Comparison of ENCODE assay signal across 12 cellular contexts in genomic region chr19:48746120-48746519, GRCh38. TPM values are rescaled to one million over a fixed set of nuclear protein-coding genes. Genes with fewer than 3 reads are reported as not detected.
DNase-seq lines count a peak whose midpoint lies in the region; ATAC-seq, FAIRE-seq and TF ChIP-seq lines count a peak whose summit lies in the region.
"Had no signal": no experiment of that assay in that cellular context is flagged by ENCODE, and none has a peak within 500 bp of the region (broad histone marks: within the 10 kb centered on the region; RNA-seq: fewer than 3 reads in every experiment).

No MANE protein-coding gene starts in this region.

- H4K91ac ChIP-seq in trophoblast cell (ENCODE audit: low read depth, low read length): peak overlapping the region; percentile 3

- no peaks in the 10 kb centered on the region for H3K4me1 ChIP-seq in ACC112 (ENCODE audit: control insufficient read depth, insufficient read depth, low read length, unreplicated experiment)
- peaks cover 7 to 22% of the 10 kb centered on the region in 2 experiments; a peak in 3 of 4 replicates for H3K4me1 ChIP-seq in HCT116 (ENCODE audit: control insufficient read depth in 1 of 2, insufficient read depth in 2 of 2, low read length in 2 of 2)
- no peaks in the 10 kb centered on the region for H3K4me1 ChIP-seq in endodermal cell (ENCODE audit: control insufficient read depth, insufficient read depth, low read length)
- peaks cover 0 to 3% of the 10 kb centered on the region in 2 experiments for H3K4me1 ChIP-seq in trophoblast cell (ENCODE audit: control insufficient read depth in 1 of 2, insufficient read depth in 2 of 2, low read length in 2 of 2)

- peak overlapping the region; percentile 72 for H4K12ac ChIP-seq in trophoblast cell (ENCODE audit: low read depth, low read length)

- RAD21 ChIA-PET in HCT116 (lab: Charles Lee; ENCODE audit: low non-redundant PET in 1 of 2, low total read pairs in 2 of 2, uncharacterized antibody in 2 of 2, unreplicated experiment in 2 of 2): no interaction called here

- peak overlapping the region; percentile 56 for H4K8ac ChIP-seq in trophoblast cell (ENCODE audit: low read depth, low read length)

- H3K9me3 Mint-ChIP-seq in endodermal cell: no peaks in the 10 kb centered on the region

- H3K23ac ChIP-seq in trophoblast cell (ENCODE audit: low read length): no peak overlapping the region

- no peak overlapping the region for H3K18ac ChIP-seq in trophoblast cell (ENCODE audit: low read length)

- DNase-seq in HCT116 (ENCODE audit: low read depth, low spot score) (no peak), endodermal cell (no peak), trophoblast cell (no peak), SKM-1 (lab: John Stamatoyannopoulos, UW; ENCODE audit: unreplicated experiment) (no peak), frontal cortex (ENCODE audit: low spot score in 2 of 2) (no peak), NCI-H748 (lab: John Stamatoyannopoulos, UW; ENCODE audit: unreplicated experiment) (no peak)
- DNase-seq: activated CD4-positive, alpha-beta T cell treated with anti-CD3 and anti-CD28 coated beads, Interleukin-2, amount 50 U/mL, for 4 hours; NCI-H1092 treated with DMSO at 0.1 percent for 48 hours had no signal

- intact Hi-C loops in HCT116 (cut with micrococcal nuclease): loop anchor here (5.0 kb wide), 1 partner anchor 34 kb away; no protein-coding TSS in a partner anchor

- H3K9me2 ChIP-seq in HCT116 (ENCODE audit: insufficient read depth): no peaks in the 10 kb centered on the region

- WGBS in endodermal cell (ENCODE audit: insufficient coverage in 1 of 2, insufficient read length in 1 of 2), 2 experiments: 90 to 93% methylated on average over 5 to 8 of the region's 8 CpGs
- WGBS in trophoblast cell (ENCODE audit: extremely low coverage, insufficient coverage, insufficient read length): no CpG with 5 or more reads among the region's 8 CpGs

- CTCF ChIA-PET in HCT116 (lab: Charles Lee): interaction anchor here (1.3 kb wide), 1 partner anchor 70 kb away, joined by 3 read pairs; no protein-coding TSS in a partner anchor

- H3K14ac ChIP-seq in trophoblast cell (ENCODE audit: low read length): no peak overlapping the region

- H3K4ac ChIP-seq in trophoblast cell (ENCODE audit: low read depth, low read length): no peak overlapping the region

- H3K4me3 ChIP-seq in ACC112 (ENCODE audit: low read depth, low read length) (0 out of 2 replicates have a peak overlapping the region, but pooled peaks have one; percentile 79), HCT116 (replicated peaks in 1 of 2; ENCODE audit: low read depth in 1 of 2, low read length in 2 of 2) (no peak overlapping the region), endodermal cell (ENCODE audit: low read length) (peak overlapping the region; percentile 89), trophoblast cell (ENCODE audit: low read depth, low read length) (no peak overlapping the region)

- no peak for TF ChIP-seq RAD21 in HCT116 (IDR thresholded peaks at IDR 0.05; ENCODE audit: low read depth)

- H4K20me1 ChIP-seq in HCT116 (ENCODE audit: insufficient read depth): no peaks in the 10 kb centered on the region

- POLR2A ChIA-PET in HCT116 (lab: Charles Lee): no interaction called here

- no TSS peak for BruUV-seq in HCT116 (replicated peaks; lab: Mats Ljungman, UMichigan)

- FAIRE-seq in frontal cortex (lab: Jason Lieb, UNC): no peak
- FAIRE-seq: GM12892 had no signal

- no peaks in the 10 kb centered on the region for H3K36me3 ChIP-seq in ACC112 (ENCODE audit: insufficient read depth, low read length)
- H3K36me3 ChIP-seq in HCT116 (ENCODE audit: control insufficient read depth in 1 of 2, insufficient read depth in 2 of 2, low read length in 2 of 2): peaks cover 14 to 26% of the 10 kb centered on the region in 2 experiments; a peak in 3 of 4 replicates
- peaks cover 10% of the 10 kb centered on the region for H3K36me3 ChIP-seq in endodermal cell (ENCODE audit: control insufficient read depth, insufficient read depth, low read length)
- H3K36me3 ChIP-seq in trophoblast cell (ENCODE audit: control insufficient read depth in 1 of 2, insufficient read depth in 2 of 2, low read length in 2 of 2): no peaks in the 10 kb centered on the region

- H2AK5ac ChIP-seq in trophoblast cell (ENCODE audit: low read length): no peak overlapping the region

- H3K4me1 Mint-ChIP-seq in endodermal cell: peaks cover 13% of the 10 kb centered on the region

- H3K27ac ChIP-seq in ACC112 (ENCODE audit: low read depth, low read length): no peak overlapping the region; the same call in 1 of the 2 replicates
- no peak overlapping the region for H3K27ac ChIP-seq in HCT116 (ENCODE audit: low read depth, low read length)
- no peak overlapping the region for H3K27ac ChIP-seq in endodermal cell (ENCODE audit: low read depth, low read length)
- no peak overlapping the region for H3K27ac ChIP-seq in trophoblast cell (ENCODE audit: low read depth, low read length)

- no peaks in the 10 kb centered on the region for H3K9me3 ChIP-seq in HCT116 (ENCODE audit: control insufficient read depth in 1 of 2, insufficient read depth in 1 of 2, low read depth in 1 of 2, low read length in 2 of 2)
- H3K9me3 ChIP-seq in endodermal cell (ENCODE audit: control insufficient read depth, low read length): no peaks in the 10 kb centered on the region
- peaks cover 4% of the 10 kb centered on the region for H3K9me3 ChIP-seq in trophoblast cell (ENCODE audit: insufficient read depth, low read depth, low read length)

- no peaks in the 10 kb centered on the region for H3K79me2 ChIP-seq in ACC112 (ENCODE audit: control insufficient read depth, insufficient read depth, low read length, unreplicated experiment)
- peaks cover 31% of the 10 kb centered on the region for H3K79me2 ChIP-seq in HCT116 (ENCODE audit: insufficient read depth, low read length)
- no peaks in the 10 kb centered on the region for H3K79me2 ChIP-seq in trophoblast cell (ENCODE audit: control insufficient read depth, insufficient read depth, low read length, poor library complexity)

- H3K27me3 ChIP-seq in ACC112 (ENCODE audit: insufficient read depth, low read length) (0 out of 2 replicates have a peak, but pooled peaks cover 4% of the 10 kb centered on the region), HCT116 (ENCODE audit: insufficient read depth, low read length) (no peaks in the 10 kb centered on the region), endodermal cell (ENCODE audit: control insufficient read depth, insufficient read depth, low read length, poor library complexity, severe bottlenecking) (no peaks in the 10 kb centered on the region), trophoblast cell (ENCODE audit: insufficient read depth, low read length) (no peaks in the 10 kb centered on the region)

- peak overlapping the region; percentile 62 for H3K4me3 Mint-ChIP-seq in endodermal cell

- peaks cover 9% of the 10 kb centered on the region for H3K36me3 Mint-ChIP-seq in endodermal cell (ENCODE audit: low read depth)

- peak overlapping the region; percentile 90 for H3K27ac Mint-ChIP-seq in endodermal cell

- H3K27me3 Mint-ChIP-seq in endodermal cell (ENCODE audit: insufficient read depth): peaks cover 25% of the 10 kb centered on the region

- no peak overlapping the region for H2BK12ac ChIP-seq in trophoblast cell (ENCODE audit: low read length)

- H2BK5ac ChIP-seq in trophoblast cell (ENCODE audit: low read depth, low read length, poor library complexity): no peak overlapping the region

- ATAC-seq in HCT116: no peak
- no peak for ATAC-seq in GM18873 (IDR thresholded peaks at IDR 0.05; ENCODE audit: low FRiP score, unreplicated experiment)

- H2AFZ ChIP-seq in ACC112 (ENCODE audit: low read length, unreplicated experiment) (no peak overlapping the region), HCT116 (ENCODE audit: low read depth, low read length, poor library complexity, severe bottlenecking) (no peak overlapping the region), trophoblast cell (ENCODE audit: insufficient read depth, low read length, poor library complexity) (peak overlapping the region; percentile 86)

- peaks cover 2% of the 10 kb centered on the region for H3K79me1 ChIP-seq in trophoblast cell (ENCODE audit: low read length)

- H2BK120ac ChIP-seq in trophoblast cell (ENCODE audit: insufficient read depth, low read length, poor library complexity): no peak overlapping the region

- H3K9ac ChIP-seq in HCT116 (ENCODE audit: low read length): no peak overlapping the region
- no peak overlapping the region for H3K9ac ChIP-seq in endodermal cell (ENCODE audit: extremely low read depth, low read length, poor library complexity, severe bottlenecking)
- H3K9ac ChIP-seq in trophoblast cell (ENCODE audit: low read length): no peak overlapping the region

- H3K4me2 ChIP-seq in HCT116 (ENCODE audit: low read length) (no peak overlapping the region), trophoblast cell (ENCODE audit: low read length) (no peak overlapping the region)

- TF ChIP-seq CTCF in HCT116 (IDR thresholded peaks at IDR 0.05 in 2 of 3, conservative IDR thresholded peaks at IDR 0.05 in 1 of 3; ENCODE audit: borderline replicate concordance in 1 of 3, insufficient read depth in 1 of 3, low read depth in 2 of 3, low read length in 2 of 3) (no peak), endodermal cell (conservative IDR thresholded peaks at IDR 0.05) (no peak)

- no peak for TF ChIP-seq POLR2A in HCT116 (IDR thresholded peaks at IDR 0.05; ENCODE audit: borderline replicate concordance, extremely low read depth, insufficient read depth, insufficient read length)

RNA-seq across cellular contexts. Expression of gene IZUMO1, which starts 0.6 kb away (rescaled TPM):
- 1.7 TPM for total RNA-seq in HCT116 (2021; ENCODE audit: unreplicated experiment)
- 1.5 and 2.0 TPM in 2 replicates for polyA plus RNA-seq in HCT116 (2012)
- under 1 TPM; 0.22 to 0.80 TPM for total RNA-seq in endodermal cell
- polyA plus RNA-seq in endodermal cell (2013, experiment 1 of 2): 0.21 TPM
- polyA plus RNA-seq in endodermal cell (2013, experiment 2 of 2): not detected
- polyA plus RNA-seq in trophoblast cell (2013): 0.08 and 0.10 TPM in 2 replicates
- not detected for total RNA-seq in frontal cortex

RNA-seq across cellular contexts. Expression of gene RASIP1, which starts 5.7 kb away (rescaled TPM):
- 1.9 TPM for total RNA-seq in HCT116 (2021; ENCODE audit: unreplicated experiment)
- polyA plus RNA-seq in HCT116 (2012): 1.8 and 1.9 TPM in 2 replicates
- 1 to 10 TPM; 3.4 to 5.2 TPM for total RNA-seq in endodermal cell
- 1.6 TPM for polyA plus RNA-seq in endodermal cell (2013, experiment 1 of 2)
- polyA plus RNA-seq in endodermal cell (2013, experiment 2 of 2): 0.99 TPM
- polyA plus RNA-seq in trophoblast cell (2013): 0.53 and 0.64 TPM in 2 replicates
- total RNA-seq in frontal cortex: 2.9 TPM

RNA-seq across cellular contexts. Expression of gene FUT1, which starts 6.3 kb away (rescaled TPM):
- total RNA-seq in HCT116 (2021; ENCODE audit: unreplicated experiment): 14.1 TPM
- polyA plus RNA-seq in HCT116 (2012): 11.8 and 13.1 TPM in 2 replicates
- 1 to 10 TPM; 5.4 to 6.3 TPM for total RNA-seq in endodermal cell
- 0.93 TPM for polyA plus RNA-seq in endodermal cell (2013, experiment 1 of 2)
- 0.46 TPM for polyA plus RNA-seq in endodermal cell (2013, experiment 2 of 2)
- 0.71 and 0.79 TPM in 2 replicates for polyA plus RNA-seq in trophoblast cell (2013)
- total RNA-seq in frontal cortex: 0.82 TPM

RNA-seq across cellular contexts. Expression of gene FGF21, which starts 9.2 kb away (rescaled TPM):
- 0.81 TPM for total RNA-seq in HCT116 (2021; ENCODE audit: unreplicated experiment)
- polyA plus RNA-seq in HCT116 (2012): 1.2 and 1.6 TPM in 2 replicates
- total RNA-seq in endodermal cell: not detected
- not detected for polyA plus RNA-seq in endodermal cell (2013, experiment 1 of 2)
- polyA plus RNA-seq in endodermal cell (2013, experiment 2 of 2): not detected
- polyA plus RNA-seq in trophoblast cell (2013): 0.74 and 0.75 TPM in 2 replicates
- total RNA-seq in frontal cortex: not detected
- total RNA-seq: occipital lobe had no signal

RNA-seq across cellular contexts. Expression of gene MAMSTR, which starts 26.6 kb away (rescaled TPM):
- total RNA-seq in HCT116 (2021; ENCODE audit: unreplicated experiment) (1.3 TPM), endodermal cell (1 to 10 TPM; 1.9 to 2.3 TPM), frontal cortex (0.41 TPM)
- polyA plus RNA-seq in HCT116 (2012): 0.85 and 0.91 TPM in 2 replicates
- 2.0 TPM for polyA plus RNA-seq in endodermal cell (2013, experiment 1 of 2)
- 1.2 TPM for polyA plus RNA-seq in endodermal cell (2013, experiment 2 of 2)
- polyA plus RNA-seq in trophoblast cell (2013): 0.82 and 0.86 TPM in 2 replicates

Comparison
In these comparisons a context has a peak if more than half of its experiments do, and no peak if none do; other contexts are left out.
1. H3K4me3 ChIP-seq: peak in ACC112 (single experiment) and endodermal cell (single experiment); none in HCT116 (0 of 2) and trophoblast cell (single experiment).